ENCODE assay signal across 20 cellular contexts in the genomic region with DNA sequence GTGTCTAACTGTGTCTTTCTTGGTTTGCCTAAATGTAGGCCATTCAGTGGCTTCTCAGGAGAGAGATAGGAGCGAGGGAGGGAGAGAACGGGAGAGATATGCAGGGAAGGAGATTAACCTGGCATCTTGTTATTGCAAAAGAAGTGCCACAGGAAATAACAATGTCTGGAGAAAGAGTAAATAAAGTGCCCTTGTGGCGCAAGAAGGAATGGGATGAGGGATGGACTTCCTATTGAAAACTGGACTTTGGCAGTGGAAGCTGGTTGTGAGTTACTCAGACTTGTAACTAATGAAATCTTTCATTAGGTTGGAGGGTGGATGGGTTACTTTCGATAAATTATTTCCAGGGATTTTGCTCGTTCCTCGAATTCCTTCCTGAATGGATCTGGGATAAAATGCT.
"Had no signal": no experiment of that assay in that cellular context is flagged by ENCODE, and none has a peak within 500 bp of the region (broad histone marks: within the 10 kb centered on the region; RNA-seq: fewer than 3 reads in every experiment).

No MANE protein-coding gene starts in this region.

- FAIRE-seq: urothelium cell line had no signal

- H3K36me3 Mint-ChIP-seq: activated CD4-positive, alpha-beta memory T cell treated with anti-CD3 and anti-CD28 coated beads for 36 hours; activated naive CD4-positive, alpha-beta T cell treated with anti-CD3 and anti-CD28 coated beads, Interleukin-2, amount 10 ng/mL, durations not matched to agents 7 days and 5 days; brain; memory B cell; stimulated activated naive B cell treated with anti-CD40 and anti-IgM and Interleukin-4, amounts not matched to agents 10 μg/mL and 1 μg/mL and 100 μg/mL, for 72 hours had no signal

- H3K4me1 ChIP-seq: foreskin keratinocyte, parathyroid adenoma, right lobe of liver had no signal

- H3K4me3 Mint-ChIP-seq: activated CD4-positive, alpha-beta memory T cell treated with anti-CD3 and anti-CD28 coated beads for 36 hours; activated naive CD4-positive, alpha-beta T cell treated with anti-CD3 and anti-CD28 coated beads, Interleukin-2, amount 10 ng/mL, durations not matched to agents 7 days and 5 days; activated T-cell treated with anti-CD3 and anti-CD28 coated beads, Interleukin-2, amount 50 U/mL, for 72 hours; brain; memory B cell; stimulated activated naive B cell treated with anti-CD40 and anti-IgM and Interleukin-4, amounts not matched to agents 10 μg/mL and 1 μg/mL and 100 μg/mL, for 72 hours had no signal

- H3K27ac Mint-ChIP-seq: activated CD4-positive, alpha-beta memory T cell treated with anti-CD3 and anti-CD28 coated beads for 36 hours; activated naive CD4-positive, alpha-beta T cell treated with anti-CD3 and anti-CD28 coated beads, Interleukin-2, amount 10 ng/mL, durations not matched to agents 7 days and 5 days; activated T-cell treated with anti-CD3 and anti-CD28 coated beads, Interleukin-2, amount 50 U/mL, for 72 hours; memory B cell; stimulated activated naive B cell treated with anti-CD40 and anti-IgM and Interleukin-4, amounts not matched to agents 10 μg/mL and 1 μg/mL and 100 μg/mL, for 72 hours had no signal

- H3K27ac ChIP-seq: epithelial cell of prostate, foreskin keratinocyte, right lobe of liver, transverse colon had no signal

- ATAC-seq: activated T-cell treated with anti-CD3 and anti-CD28 coated beads, Interleukin-2, amount 50 U/mL, for 72 hours; foreskin keratinocyte; left cardiac atrium; right lobe of liver; stimulated activated naive B cell treated with anti-CD40 and anti-IgM and Interleukin-4, amounts not matched to agents 10 μg/mL and 1 μg/mL and 100 μg/mL, for 72 hours had no signal

- H3K9me3 Mint-ChIP-seq: activated CD4-positive, alpha-beta memory T cell treated with anti-CD3 and anti-CD28 coated beads for 36 hours; activated naive CD4-positive, alpha-beta T cell treated with anti-CD3 and anti-CD28 coated beads, Interleukin-2, amount 10 ng/mL, durations not matched to agents 7 days and 5 days; activated T-cell treated with anti-CD3 and anti-CD28 coated beads, Interleukin-2, amount 50 U/mL, for 72 hours; memory B cell; stimulated activated naive B cell treated with anti-CD40 and anti-IgM and Interleukin-4, amounts not matched to agents 10 μg/mL and 1 μg/mL and 100 μg/mL, for 72 hours had no signal

- H3K36me3 ChIP-seq: right lobe of liver, transverse colon had no signal

- H3K9me3 ChIP-seq: right lobe of liver, transverse colon had no signal

- H3K4me3 ChIP-seq: right lobe of liver, transverse colon had no signal

- H3K27me3 ChIP-seq: foreskin keratinocyte, right lobe of liver, transverse colon had no signal

- DNase-seq: activated CD4-positive, alpha-beta memory T cell treated with anti-CD3 and anti-CD28 coated beads for 36 hours; activated CD4-positive, alpha-beta T cell treated with anti-CD3 and anti-CD28 coated beads for 48 hours; activated effector memory CD4-positive, alpha-beta T cell treated with anti-CD3 and anti-CD28 coated beads, Interleukin-2, amount 50 U/mL, for 16 hours; activated naive CD4-positive, alpha-beta T cell treated with anti-CD3 and anti-CD28 coated beads, Interleukin-2, amount 10 ng/mL, durations not matched to agents 7 days and 5 days; activated T-cell treated with anti-CD3 and anti-CD28 coated beads, Interleukin-2, amount 50 U/mL, for 72 hours; central memory CD4-positive, alpha-beta T cell; foreskin keratinocyte; hippocampal formation; left cardiac atrium; nucleus accumbens; right lobe of liver; stimulated activated CD4-positive, alpha-beta T cell treated with anti-CD3 and anti-CD28 coated beads, Interleukin-2, amount 100 ng/mL, for 48 hours; stimulated activated CD8-positive, alpha-beta memory T cell treated with anti-CD3 and anti-CD28 coated beads, Interleukin-4, amount 100 ng/mL, for 48 hours; stimulated activated naive B cell treated with anti-CD40 and anti-IgM and Interleukin-4, amounts not matched to agents 10 μg/mL and 1 μg/mL and 100 μg/mL, for 72 hours; transverse colon had no signal
